32 cellular contexts compared by ENCODE assay signal in genomic region chr13:72185756-72186155, GRCh38.
DNase-seq lines count a peak whose midpoint lies in the region; ATAC-seq and TF ChIP-seq lines count a peak whose summit lies in the region.
"Had no signal": no experiment of that assay in that cellular context is flagged by ENCODE, and none has a peak within 500 bp of the region (broad histone marks: within the 10 kb centered on the region; RNA-seq: fewer than 3 reads in every experiment).

No MANE protein-coding gene starts in this region.

- H3K27me3 ChIP-seq in neural cell (ENCODE audit: insufficient read depth, low read depth, low read length): no peaks in the 10 kb centered on the region
- H3K27me3 ChIP-seq: BE2C; BLaER1; BLaER1 treated with 17β-estradiol and CSF1 and Interleukin-3, amounts not matched to agents 10 nM and 100 nM had no signal

- H3F3A ChIP-seq in neural cell (ENCODE audit: insufficient read depth, low read length, poor library complexity, severe bottlenecking): no peaks in the 10 kb centered on the region

- no peaks in the 10 kb centered on the region for H3K27me3 Mint-ChIP-seq in nephron (ENCODE audit: low read depth)
- H3K27me3 Mint-ChIP-seq: B cell; CD4-positive, alpha-beta memory T cell; CD4-positive, alpha-beta T cell; CD4-positive, CD25-positive, alpha-beta regulatory T cell; CD8-positive, alpha-beta memory T cell had no signal

- H3K9me2 ChIP-seq in neural cell (ENCODE audit: insufficient read depth, low read length): no peaks in the 10 kb centered on the region

- H4K20me1 ChIP-seq in neural cell (ENCODE audit: insufficient read depth): no peaks in the 10 kb centered on the region
- H4K20me1 ChIP-seq: BLaER1; BLaER1 treated with 17β-estradiol and CSF1 and Interleukin-3, amounts not matched to agents 10 nM and 100 nM had no signal

- no peak for TF ChIP-seq RAD21 in neural cell (conservative IDR thresholded peaks at IDR 0.05)

- no peaks in the 10 kb centered on the region for H3K9me3 Mint-ChIP-seq in nephron

- H2AFZ ChIP-seq in neural cell (ENCODE audit: low read depth, low read length): no peak overlapping the region

- H3K36me3 Mint-ChIP-seq in nephron (ENCODE audit: low read depth): no peaks in the 10 kb centered on the region
- H3K36me3 Mint-ChIP-seq: CD14-positive monocyte; CD4-positive, alpha-beta memory T cell; CD4-positive, CD25-positive, alpha-beta regulatory T cell; CD8-positive, alpha-beta memory T cell; CD8-positive, alpha-beta T cell had no signal

- no peak overlapping the region for H3K4me2 ChIP-seq in neural cell (ENCODE audit: low read length)
- H3K4me2 ChIP-seq: A549; BLaER1; BLaER1 treated with 17β-estradiol and CSF1 and Interleukin-3, amounts not matched to agents 10 nM and 100 nM had no signal

- H3K27ac Mint-ChIP-seq in nephron: peak overlapping the region in 2 of 3 experiments; percentile 44 to 47
- H3K27ac Mint-ChIP-seq: B cell; CD14-positive monocyte; CD4-positive, alpha-beta T cell; CD4-positive, CD25-positive, alpha-beta regulatory T cell; CD8-positive, alpha-beta memory T cell; CD8-positive, alpha-beta T cell had no signal

- H3K36me3 ChIP-seq in neural cell (ENCODE audit: insufficient read depth, low read length): no peaks in the 10 kb centered on the region
- H3K36me3 ChIP-seq: BE2C; BLaER1; BLaER1 treated with 17β-estradiol and CSF1 and Interleukin-3, amounts not matched to agents 10 nM and 100 nM had no signal

- no peak overlapping the region for H3K27ac ChIP-seq in neural cell (ENCODE audit: low read length)
- H3K27ac ChIP-seq: 22Rv1; A549; BLaER1; BLaER1 treated with 17β-estradiol and CSF1 and Interleukin-3, amounts not matched to agents 10 nM and 100 nM had no signal

- DNase-seq in superior temporal gyrus (ENCODE audit: extremely low spot score): peak; percentile 13
- no peak for DNase-seq in KBM-7
- DNase-seq in NCI-H82 (lab: John Stamatoyannopoulos, UW): no peak
- DNase-seq: 8988T; ACHN; AML-193; BE2C; C1 segment of cervical spinal cord; Caco-2; Calu3; CD4-positive, alpha-beta memory T cell; CD4-positive, alpha-beta T cell; CD4-positive, CD25-positive, alpha-beta regulatory T cell; CD8-positive, alpha-beta memory T cell; CD8-positive, alpha-beta T cell; COR-L47; DMS 273 treated with DMSO at 0.1 percent for 48 hours; DMS153; DMS53; DMS79; DMS79 treated with DMSO at 0.1 percent for 48 hours; DND-41; EL had no signal

- no peak for TF ChIP-seq CTCF in nephron (IDR thresholded peaks at IDR 0.05; ENCODE audit: unreplicated experiment in 3 of 3)
- no peak for TF ChIP-seq CTCF in neural cell (IDR thresholded peaks at IDR 0.05; ENCODE audit: poor library complexity, severe bottlenecking)

- no peak overlapping the region for H3K4me3 Mint-ChIP-seq in nephron
- H3K4me3 Mint-ChIP-seq: B cell; CD14-positive monocyte; CD4-positive, alpha-beta memory T cell; CD4-positive, alpha-beta T cell; CD4-positive, CD25-positive, alpha-beta regulatory T cell; CD8-positive, alpha-beta memory T cell; CD8-positive, alpha-beta T cell had no signal

- no peak overlapping the region for H3K9ac ChIP-seq in neural cell (ENCODE audit: low read length)
- H3K9ac ChIP-seq: BLaER1; BLaER1 treated with 17β-estradiol and CSF1 and Interleukin-3, amounts not matched to agents 10 nM and 100 nM had no signal

- no peak for ATAC-seq in HG03039 (IDR thresholded peaks at IDR 0.05; ENCODE audit: unreplicated experiment)
- ATAC-seq: A549; CD8-positive, alpha-beta T cell had no signal

- H3K79me2 ChIP-seq in neural cell (replicated peaks; ENCODE audit: insufficient read depth, low read length): no peaks in the 10 kb centered on the region

- H3K4me3 ChIP-seq in neural cell (ENCODE audit: low read length): no peak overlapping the region
- H3K4me3 ChIP-seq: A549; BLaER1; BLaER1 treated with 17β-estradiol and CSF1 and Interleukin-3, amounts not matched to agents 10 nM and 100 nM had no signal

- H3K9me3 ChIP-seq in neural cell (ENCODE audit: low read length): no peaks in the 10 kb centered on the region
- H3K9me3 ChIP-seq: A549; BLaER1; BLaER1 treated with 17β-estradiol and CSF1 and Interleukin-3, amounts not matched to agents 10 nM and 100 nM; Caco-2 had no signal

- in situ Hi-C loops in KBM-7 (cut with MboI; ENCODE audit: low pct_unique_long_range_greater_than_20kb, low sequenced_read_pairs): no loop called here

- peak; percentile 71 for TF ChIP-seq EP300 in neural cell (conservative IDR thresholded peaks at IDR 0.05; ENCODE audit: poor library complexity, severe bottlenecking)

- H3K4me1 Mint-ChIP-seq in nephron: peaks cover 15% of the 10 kb centered on the region
- H3K4me1 Mint-ChIP-seq: B cell; CD14-positive monocyte; CD4-positive, alpha-beta memory T cell; CD4-positive, CD25-positive, alpha-beta regulatory T cell; CD8-positive, alpha-beta memory T cell had no signal

TF ChIP-seq in neural cell, 6 proteins besides CTCF, POLR2A, EP300 and RAD21:
- TF ChIP-seq POLR2AphosphoS5 (IDR thresholded peaks at IDR 0.05) (peak; percentile 20), REST (IDR thresholded peaks at IDR 0.05; ENCODE audit: borderline replicate concordance) (peak; percentile 86), SMC3 (conservative IDR thresholded peaks at IDR 0.05; ENCODE audit: poor library complexity) (no peak), MXI1 (conservative IDR thresholded peaks at IDR 0.05; ENCODE audit: poor library complexity, severe bottlenecking) (peak; percentile 30)
